In the genomic region with DNA sequence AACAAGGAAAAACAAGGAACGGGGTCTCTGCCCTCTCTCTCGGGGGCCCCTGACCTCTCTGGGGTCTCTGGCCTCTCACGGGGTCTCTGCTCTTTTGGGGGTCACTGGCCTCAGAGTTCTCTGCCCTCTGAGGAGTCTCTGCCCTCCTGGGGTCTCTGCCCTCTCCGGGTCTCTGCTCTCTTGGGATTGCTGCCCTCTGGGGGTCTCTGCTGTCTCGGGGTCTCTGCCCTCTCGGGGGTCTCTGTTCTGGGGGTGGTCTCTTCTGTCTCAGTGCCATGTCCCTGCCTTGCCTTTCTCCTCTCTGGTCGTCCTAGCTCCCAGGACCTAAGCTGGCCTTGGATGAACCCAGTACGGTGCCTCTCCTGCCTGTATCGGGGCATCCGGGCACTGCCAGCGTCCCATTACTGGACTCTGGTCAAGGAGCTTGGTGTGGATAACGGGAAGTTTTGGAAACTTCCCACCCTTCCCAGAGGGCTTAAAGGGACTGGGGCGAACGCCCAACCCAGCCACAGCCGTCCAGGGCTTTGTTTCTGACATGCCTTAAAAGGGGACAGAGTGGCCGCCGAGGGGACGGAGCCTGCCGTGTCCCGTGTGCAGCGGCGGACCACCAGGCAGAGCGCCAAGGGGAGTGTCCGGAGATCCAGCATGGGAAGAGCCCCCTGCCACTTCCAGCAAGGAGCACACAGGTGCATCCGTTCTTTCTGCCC, we compare ENCODE assay signal across 24 cellular contexts. TPM values are rescaled to one million over a fixed set of nuclear protein-coding genes. Genes with fewer than 3 reads are reported as not detected.
"Had no signal": no experiment of that assay in that cellular context is flagged by ENCODE, and none has a peak within 500 bp of the region (broad histone marks: within the 10 kb centered on the region; RNA-seq: fewer than 3 reads in every experiment).

No MANE protein-coding gene starts in this region.

- H3K36me3 Mint-ChIP-seq: natural killer cell treated with Interleukin-12 subunit alpha and Interleukin-12 subunit beta and Interleukin-15 and Interleukin-18, amount 100 ng/mL, for 72 hours; stimulated activated memory B cell treated with anti-CD40 and anti-IgM and Interleukin-4, amounts not matched to agents 10 μg/mL and 1 μg/mL and 100 μg/mL, for 72 hours; type B pancreatic cell had no signal

- DNase-seq: activated CD4-positive, alpha-beta T cell treated with anti-CD3 and anti-CD28 coated beads for 1 hour; activated CD8-positive, alpha-beta memory T cell treated with anti-CD3 and anti-CD28 coated beads for 24 hours; activated CD8-positive, alpha-beta memory T cell treated with anti-CD3 and anti-CD28 coated beads, Interleukin-2, amount 50 U/mL, for 48 hours; activated effector memory CD4-positive, alpha-beta T cell treated with Interleukin-2 at 50 U/mL for 16 hours; activated naive CD4-positive, alpha-beta T cell treated with anti-CD3 and anti-CD28 coated beads, Interleukin-2, amount 10 ng/mL, durations not matched to agents 7 days and 5 days; activated T-cell treated with anti-CD3 and anti-CD28 coated beads, Interleukin-2, amount 50 U/mL, for 48 hours; dorsolateral prefrontal cortex; endodermal cell; foreskin fibroblast; left colon; nucleus accumbens; stimulated activated CD4-positive, alpha-beta T cell treated with anti-CD3 and anti-CD28 coated beads, Interleukin-4, amount 100 ng/mL, for 24 hours; T-helper 2 cell; testis; WERI-Rb-1 had no signal

- H3K9me3 ChIP-seq: testis had no signal

- H3K36me3 ChIP-seq: WERI-Rb-1 had no signal

- ATAC-seq: left colon; natural killer cell treated with Interleukin-12 subunit alpha and Interleukin-12 subunit beta and Interleukin-15 and Interleukin-18, amount 100 ng/mL, for 72 hours; sciatic nerve; stimulated activated memory B cell treated with anti-CD40 and anti-IgM and Interleukin-4, amounts not matched to agents 10 μg/mL and 1 μg/mL and 100 μg/mL, for 72 hours had no signal

- H3K27ac Mint-ChIP-seq: endodermal cell; natural killer cell treated with Interleukin-12 subunit alpha and Interleukin-12 subunit beta and Interleukin-15 and Interleukin-18, amount 100 ng/mL, for 72 hours; progenitor cell of endocrine pancreas; stimulated activated memory B cell treated with anti-CD40 and anti-IgM and Interleukin-4, amounts not matched to agents 10 μg/mL and 1 μg/mL and 100 μg/mL, for 72 hours had no signal

- H3K4me3 Mint-ChIP-seq: activated naive CD4-positive, alpha-beta T cell treated with anti-CD3 and anti-CD28 coated beads, Interleukin-2, amount 10 ng/mL, durations not matched to agents 7 days and 5 days; endodermal cell; natural killer cell treated with Interleukin-12 subunit alpha and Interleukin-12 subunit beta and Interleukin-15 and Interleukin-18, amount 100 ng/mL, for 72 hours; stimulated activated memory B cell treated with anti-CD40 and anti-IgM and Interleukin-4, amounts not matched to agents 10 μg/mL and 1 μg/mL and 100 μg/mL, for 72 hours; type B pancreatic cell had no signal

- H3K27me3 ChIP-seq: hepatocyte, testis had no signal

- H3K27me3 Mint-ChIP-seq: natural killer cell treated with Interleukin-12 subunit alpha and Interleukin-12 subunit beta and Interleukin-15 and Interleukin-18, amount 100 ng/mL, for 72 hours; type B pancreatic cell had no signal

- H2AFZ ChIP-seq: hepatocyte had no signal

- H3K4me2 ChIP-seq: hepatocyte, smooth muscle cell had no signal

- H3K27ac ChIP-seq: dorsolateral prefrontal cortex, epithelial cell of prostate, hepatocyte, testis had no signal

- H3K9me3 Mint-ChIP-seq: activated naive CD4-positive, alpha-beta T cell treated with anti-CD3 and anti-CD28 coated beads, Interleukin-2, amount 10 ng/mL, durations not matched to agents 7 days and 5 days; endodermal cell; natural killer cell treated with Interleukin-12 subunit alpha and Interleukin-12 subunit beta and Interleukin-15 and Interleukin-18, amount 100 ng/mL, for 72 hours; stimulated activated memory B cell treated with anti-CD40 and anti-IgM and Interleukin-4, amounts not matched to agents 10 μg/mL and 1 μg/mL and 100 μg/mL, for 72 hours; type B pancreatic cell had no signal

- H3K4me3 ChIP-seq: dorsolateral prefrontal cortex, hepatocyte, lung, smooth muscle cell, testis had no signal

- H3K4me1 Mint-ChIP-seq: endodermal cell had no signal

RNA-seq across cellular contexts. Expression of a gene that starts 45.3 kb away (rescaled TPM):
- total RNA-seq: natural killer cell treated with Interleukin-12 subunit alpha and Interleukin-12 subunit beta and Interleukin-15 and Interleukin-18, amount 100 ng/mL, for 72 hours had no signal
